ENCODE assay signal across 8 cellular contexts in the genomic region with DNA sequence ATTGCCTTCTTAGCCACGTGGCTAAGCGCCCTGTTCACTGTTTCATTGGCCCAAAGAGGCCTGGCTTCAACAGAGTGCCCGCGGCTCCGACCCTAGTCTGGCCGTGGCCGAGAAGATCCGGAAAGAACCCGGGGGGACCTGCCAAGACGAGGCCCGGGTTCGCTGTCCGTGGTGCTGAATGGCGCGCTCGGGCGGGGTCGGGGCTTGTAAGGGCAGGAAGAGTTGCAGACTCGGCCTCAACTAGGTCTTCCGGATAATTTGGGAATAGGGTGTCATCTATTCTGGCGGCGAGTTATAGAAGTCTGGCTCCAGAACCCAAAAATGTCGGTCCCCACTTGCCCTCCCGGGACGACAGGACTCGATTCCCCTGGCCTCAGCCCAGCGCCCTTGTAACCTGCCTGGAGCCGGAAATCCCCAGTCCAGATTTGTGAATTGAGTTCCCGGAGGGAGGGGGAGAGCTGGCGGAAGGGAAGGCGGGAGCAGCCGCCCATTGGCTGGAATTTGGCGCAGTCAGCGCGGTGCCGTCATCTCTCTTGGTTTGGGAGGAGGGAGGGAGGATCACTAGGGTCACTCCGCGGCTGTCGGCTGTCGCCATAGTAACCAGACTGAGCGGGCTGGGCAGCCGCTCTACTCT.
DNase-seq lines count a peak whose midpoint lies in the region; ATAC-seq, FAIRE-seq and TF ChIP-seq lines count a peak whose summit lies in the region.

No MANE protein-coding gene starts in this region.

- in situ Hi-C loops in T47D (cut with HindIII; ENCODE audit: low pct_unique_long_range_greater_than_20kb, low sequenced_read_pairs) = no loop called here

- no peaks in the 10 kb centered on the region for H3K4me1 ChIP-seq in MM.1S (ENCODE audit: low read length)

- no peak overlapping the region for H3K9ac ChIP-seq in MM.1S (ENCODE audit: low read length)

- TF ChIP-seq CTCF in MM.1S (IDR thresholded peaks at IDR 0.05; ENCODE audit: low read length) = no peak

- no peaks in the 10 kb centered on the region for H3K79me2 ChIP-seq in MM.1S (ENCODE audit: low read length)

- H4K20me1 ChIP-seq in MM.1S (ENCODE audit: insufficient read depth, low read length) = no peaks in the 10 kb centered on the region

- H3K27ac ChIP-seq in MM.1S (ENCODE audit: low read length) = no peak overlapping the region

- DNase-seq in COLO668 (lab: John Stamatoyannopoulos, UW; ENCODE audit: unreplicated experiment) = peak; percentile 96
- DNase-seq in MM.1S = peak; percentile 52
- DNase-seq in T47D (ENCODE audit: low read depth in 1 of 2, low spot score in 1 of 2) = peak; percentile 59 to 73
- peak; percentile 69 to 71 for DNase-seq in stimulated activated CD4-positive, alpha-beta T cell treated with anti-CD3 and anti-CD28 coated beads, Interleukin-2, amount 100 ng/mL, for 24 hours

- peak; percentile 52 for ATAC-seq in SK-N-SH treated with all-trans-retinoic acid at 6 μM for 48 hours
- no peak for ATAC-seq in HG02938 (IDR thresholded peaks at IDR 0.05; ENCODE audit: unreplicated experiment)
- no peak for ATAC-seq in GM19452 (IDR thresholded peaks at IDR 0.05; ENCODE audit: unreplicated experiment)

- H3K4me2 ChIP-seq in MM.1S (ENCODE audit: low read depth, low read length) = no peak overlapping the region

- H3K4me3 ChIP-seq in MM.1S (ENCODE audit: low read length) = no peak overlapping the region

- peak; percentile 93 for FAIRE-seq in islet of Langerhans (lab: Jason Lieb, UNC)

- no peaks in the 10 kb centered on the region for H3K36me3 ChIP-seq in MM.1S (replicated peaks; ENCODE audit: insufficient read depth, low read length)

- H3F3A ChIP-seq in MM.1S (ENCODE audit: insufficient read depth, low read length) = no peaks in the 10 kb centered on the region

- no peaks in the 10 kb centered on the region for H3K9me2 ChIP-seq in MM.1S (replicated peaks; ENCODE audit: insufficient read depth, low read length)

- H3K27me3 ChIP-seq in MM.1S (replicated peaks; ENCODE audit: insufficient read depth, low read length) = peaks cover 67% of the 10 kb centered on the region

- H2AFZ ChIP-seq in MM.1S (ENCODE audit: low read length) = no peak overlapping the region

- no peaks in the 10 kb centered on the region for H3K9me3 ChIP-seq in MM.1S (replicated peaks; ENCODE audit: insufficient read depth, low read length)

TF ChIP-seq in SK-N-SH treated with all-trans-retinoic acid at 6 μM for 48 hours, 23 proteins besides CTCF, POLR2A, EP300 and RAD21 (continues in another document):
- TF ChIP-seq, protein P1, sequence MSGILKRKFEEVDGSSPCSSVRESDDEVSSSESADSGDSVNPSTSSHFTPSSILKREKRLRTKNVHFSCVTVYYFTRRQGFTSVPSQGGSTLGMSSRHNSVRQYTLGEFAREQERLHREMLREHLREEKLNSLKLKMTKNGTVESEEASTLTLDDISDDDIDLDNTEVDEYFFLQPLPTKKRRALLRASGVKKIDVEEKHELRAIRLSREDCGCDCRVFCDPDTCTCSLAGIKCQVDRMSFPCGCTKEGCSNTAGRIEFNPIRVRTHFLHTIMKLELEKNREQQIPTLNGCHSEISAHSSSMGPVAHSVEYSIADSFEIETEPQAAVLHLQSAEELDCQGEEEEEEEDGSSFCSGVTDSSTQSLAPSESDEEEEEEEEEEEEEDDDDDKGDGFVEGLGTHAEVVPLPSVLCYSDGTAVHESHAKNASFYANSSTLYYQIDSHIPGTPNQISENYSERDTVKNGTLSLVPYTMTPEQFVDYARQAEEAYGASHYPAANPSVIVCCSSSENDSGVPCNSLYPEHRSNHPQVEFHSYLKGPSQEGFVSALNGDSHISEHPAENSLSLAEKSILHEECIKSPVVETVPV (CRISPR knock-in tag; IDR thresholded peaks at IDR 0.05) = no peak
- TF ChIP-seq PPARA (CRISPR knock-in tag; IDR thresholded peaks at IDR 0.05; ENCODE audit: borderline replicate concordance) (no peak), ZNF70 (CRISPR knock-in tag; IDR thresholded peaks at IDR 0.05) (no peak), TOX (CRISPR knock-in tag; IDR thresholded peaks at IDR 0.05; ENCODE audit: borderline replicate concordance) (no peak), ZNF8 (CRISPR knock-in tag; IDR thresholded peaks at IDR 0.05) (0 out of 2 replicates have a peak, but pooled peaks have one; percentile 15), RARB (CRISPR knock-in tag; IDR thresholded peaks at IDR 0.05) (no peak), SNAI2 (CRISPR knock-in tag; IDR thresholded peaks at IDR 0.05) (0 out of 2 replicates have a peak, but pooled peaks have one; percentile 80), ZC3H10 (CRISPR knock-in tag; IDR thresholded peaks at IDR 0.05) (no peak), CSDC2 (CRISPR knock-in tag; IDR thresholded peaks at IDR 0.05) (peak; percentile 92), ZFP3 (CRISPR knock-in tag; IDR thresholded peaks at IDR 0.05) (peak; percentile 77), ZNF565 (CRISPR knock-in tag; conservative IDR thresholded peaks at IDR 0.05; ENCODE audit: low read depth) (0 out of 2 replicates have a peak, but pooled peaks have one; percentile 35), ESRRG (CRISPR knock-in tag; IDR thresholded peaks at IDR 0.05) (no peak), GLIS3 (CRISPR knock-in tag; IDR thresholded peaks at IDR 0.05) (no peak), ISL1 (CRISPR knock-in tag; IDR thresholded peaks at IDR 0.05) (peak; percentile 12; the same call in 1 of the 2 replicates)
- TF ChIP-seq, protein P2, sequence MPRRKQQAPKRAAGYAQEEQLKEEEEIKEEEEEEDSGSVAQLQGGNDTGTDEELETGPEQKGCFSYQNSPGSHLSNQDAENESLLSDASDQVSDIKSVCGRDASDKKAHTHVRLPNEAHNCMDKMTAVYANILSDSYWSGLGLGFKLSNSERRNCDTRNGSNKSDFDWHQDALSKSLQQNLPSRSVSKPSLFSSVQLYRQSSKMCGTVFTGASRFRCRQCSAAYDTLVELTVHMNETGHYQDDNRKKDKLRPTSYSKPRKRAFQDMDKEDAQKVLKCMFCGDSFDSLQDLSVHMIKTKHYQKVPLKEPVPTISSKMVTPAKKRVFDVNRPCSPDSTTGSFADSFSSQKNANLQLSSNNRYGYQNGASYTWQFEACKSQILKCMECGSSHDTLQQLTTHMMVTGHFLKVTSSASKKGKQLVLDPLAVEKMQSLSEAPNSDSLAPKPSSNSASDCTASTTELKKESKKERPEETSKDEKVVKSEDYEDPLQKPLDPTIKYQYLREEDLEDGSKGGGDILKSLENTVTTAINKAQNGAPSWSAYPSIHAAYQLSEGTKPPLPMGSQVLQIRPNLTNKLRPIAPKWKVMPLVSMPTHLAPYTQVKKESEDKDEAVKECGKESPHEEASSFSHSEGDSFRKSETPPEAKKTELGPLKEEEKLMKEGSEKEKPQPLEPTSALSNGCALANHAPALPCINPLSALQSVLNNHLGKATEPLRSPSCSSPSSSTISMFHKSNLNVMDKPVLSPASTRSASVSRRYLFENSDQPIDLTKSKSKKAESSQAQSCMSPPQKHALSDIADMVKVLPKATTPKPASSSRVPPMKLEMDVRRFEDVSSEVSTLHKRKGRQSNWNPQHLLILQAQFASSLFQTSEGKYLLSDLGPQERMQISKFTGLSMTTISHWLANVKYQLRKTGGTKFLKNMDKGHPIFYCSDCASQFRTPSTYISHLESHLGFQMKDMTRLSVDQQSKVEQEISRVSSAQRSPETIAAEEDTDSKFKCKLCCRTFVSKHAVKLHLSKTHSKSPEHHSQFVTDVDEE (CRISPR knock-in tag; IDR thresholded peaks at IDR 0.05) = peak; percentile 33; the same call in 1 of the 2 replicates
- TF ChIP-seq, protein P3, sequence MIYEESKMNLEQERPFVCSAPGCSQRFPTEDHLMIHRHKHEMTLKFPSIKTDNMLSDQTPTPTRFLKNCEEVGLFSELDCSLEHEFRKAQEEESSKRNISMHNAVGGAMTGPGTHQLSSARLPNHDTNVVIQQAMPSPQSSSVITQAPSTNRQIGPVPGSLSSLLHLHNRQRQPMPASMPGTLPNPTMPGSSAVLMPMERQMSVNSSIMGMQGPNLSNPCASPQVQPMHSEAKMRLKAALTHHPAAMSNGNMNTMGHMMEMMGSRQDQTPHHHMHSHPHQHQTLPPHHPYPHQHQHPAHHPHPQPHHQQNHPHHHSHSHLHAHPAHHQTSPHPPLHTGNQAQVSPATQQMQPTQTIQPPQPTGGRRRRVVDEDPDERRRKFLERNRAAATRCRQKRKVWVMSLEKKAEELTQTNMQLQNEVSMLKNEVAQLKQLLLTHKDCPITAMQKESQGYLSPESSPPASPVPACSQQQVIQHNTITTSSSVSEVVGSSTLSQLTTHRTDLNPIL (CRISPR knock-in tag; IDR thresholded peaks at IDR 0.05; ENCODE audit: low read depth) = no peak
- TF ChIP-seq, protein P4, sequence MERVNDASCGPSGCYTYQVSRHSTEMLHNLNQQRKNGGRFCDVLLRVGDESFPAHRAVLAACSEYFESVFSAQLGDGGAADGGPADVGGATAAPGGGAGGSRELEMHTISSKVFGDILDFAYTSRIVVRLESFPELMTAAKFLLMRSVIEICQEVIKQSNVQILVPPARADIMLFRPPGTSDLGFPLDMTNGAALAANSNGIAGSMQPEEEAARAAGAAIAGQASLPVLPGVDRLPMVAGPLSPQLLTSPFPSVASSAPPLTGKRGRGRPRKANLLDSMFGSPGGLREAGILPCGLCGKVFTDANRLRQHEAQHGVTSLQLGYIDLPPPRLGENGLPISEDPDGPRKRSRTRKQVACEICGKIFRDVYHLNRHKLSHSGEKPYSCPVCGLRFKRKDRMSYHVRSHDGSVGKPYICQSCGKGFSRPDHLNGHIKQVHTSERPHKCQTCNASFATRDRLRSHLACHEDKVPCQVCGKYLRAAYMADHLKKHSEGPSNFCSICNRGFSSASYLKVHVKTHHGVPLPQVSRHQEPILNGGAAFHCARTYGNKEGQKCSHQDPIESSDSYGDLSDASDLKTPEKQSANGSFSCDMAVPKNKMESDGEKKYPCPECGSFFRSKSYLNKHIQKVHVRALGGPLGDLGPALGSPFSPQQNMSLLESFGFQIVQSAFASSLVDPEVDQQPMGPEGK (CRISPR knock-in tag; IDR thresholded peaks at IDR 0.05; ENCODE audit: borderline replicate concordance) = no peak
- TF ChIP-seq, protein P5, sequence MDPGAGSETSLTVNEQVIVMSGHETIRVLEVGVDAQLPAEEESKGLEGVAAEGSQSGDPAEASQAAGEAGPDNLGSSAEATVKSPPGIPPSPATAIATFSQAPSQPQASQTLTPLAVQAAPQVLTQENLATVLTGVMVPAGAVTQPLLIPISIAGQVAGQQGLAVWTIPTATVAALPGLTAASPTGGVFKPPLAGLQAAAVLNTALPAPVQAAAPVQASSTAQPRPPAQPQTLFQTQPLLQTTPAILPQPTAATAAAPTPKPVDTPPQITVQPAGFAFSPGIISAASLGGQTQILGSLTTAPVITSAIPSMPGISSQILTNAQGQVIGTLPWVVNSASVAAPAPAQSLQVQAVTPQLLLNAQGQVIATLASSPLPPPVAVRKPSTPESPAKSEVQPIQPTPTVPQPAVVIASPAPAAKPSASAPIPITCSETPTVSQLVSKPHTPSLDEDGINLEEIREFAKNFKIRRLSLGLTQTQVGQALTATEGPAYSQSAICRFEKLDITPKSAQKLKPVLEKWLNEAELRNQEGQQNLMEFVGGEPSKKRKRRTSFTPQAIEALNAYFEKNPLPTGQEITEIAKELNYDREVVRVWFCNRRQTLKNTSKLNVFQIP (CRISPR knock-in tag; IDR thresholded peaks at IDR 0.05; ENCODE audit: borderline replicate concordance, low read depth) = no peak
